In the genomic region with DNA sequence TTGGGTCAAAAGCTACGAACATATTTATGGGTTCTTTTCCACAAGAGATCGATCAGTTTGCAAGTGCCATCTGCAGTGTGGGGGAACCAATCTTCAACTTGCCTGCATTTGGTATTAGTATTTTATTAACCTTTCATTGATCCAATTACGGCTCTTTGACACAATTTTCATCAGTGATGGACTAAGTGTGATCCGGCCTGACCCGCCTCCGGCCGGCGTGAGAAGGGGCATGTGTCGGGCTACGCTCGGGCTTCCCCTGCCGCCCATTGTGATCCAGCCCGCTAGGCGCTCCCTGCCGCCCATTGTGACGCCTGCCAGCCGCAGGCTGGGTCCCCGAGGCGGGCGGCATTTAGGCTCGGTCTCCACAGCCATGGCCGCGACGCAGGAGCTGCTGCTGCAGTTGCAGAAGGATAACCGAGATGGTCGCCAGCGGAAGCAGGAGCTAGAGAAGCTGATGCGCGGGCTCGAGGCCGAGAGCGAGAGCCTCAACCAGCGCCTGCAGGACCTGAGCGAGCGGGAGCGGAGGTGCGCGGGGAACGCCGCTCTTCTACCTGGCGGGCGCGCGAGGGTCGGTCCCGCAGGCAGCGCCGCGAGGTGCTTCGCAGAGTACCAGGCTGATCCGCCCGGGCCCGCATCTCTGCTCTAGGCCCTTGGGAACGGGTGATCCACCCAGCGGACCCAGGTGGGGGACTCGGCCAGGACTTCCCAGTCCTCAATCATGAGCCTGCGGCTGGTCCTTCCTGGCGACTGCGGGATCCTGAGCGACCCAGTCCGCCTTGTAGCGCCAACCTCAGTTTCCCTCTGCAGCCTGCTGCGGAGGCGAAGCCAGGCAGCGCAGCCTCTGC, we compare ENCODE assay signal across 8 cellular contexts. TPM values are rescaled to one million over a fixed set of nuclear protein-coding genes. Genes with fewer than 3 reads are reported as not detected.
DNase-seq lines count a peak whose midpoint lies in the region; ATAC-seq and TF ChIP-seq lines count a peak whose summit lies in the region.
"Not testable (repeated sequence)": the region's sequence is repeated elsewhere in the genome, so short reads cannot be mapped to it uniquely, and the experiment has no call there.

Gene TMEM191B (plus strand): TSS at position 51 of the 845 bp plus-strand sequence. CDS start 179 bp downstream, at position 230.

- H3K36me3 ChIP-seq in kidney epithelial cell (ENCODE audit: control insufficient read depth, insufficient read depth, low read length): not testable (repeated sequence)

- H3K4me3 Mint-ChIP-seq in T-cell: peak within 1 kb of the TSS in 1 of 3 donors; percentile 78
- peak within 1 kb of the TSS; percentile 83 for H3K4me3 Mint-ChIP-seq in central memory CD8-positive, alpha-beta T cell
- H3K4me3 Mint-ChIP-seq in stimulated activated memory B cell treated with anti-CD40 and anti-IgM and Interleukin-4, amounts not matched to agents 10 μg/mL and 1 μg/mL and 100 μg/mL, for 72 hours: peak within 1 kb of the TSS; percentile 75

- not testable (repeated sequence) for H3K9me3 Mint-ChIP-seq in T-cell; central memory CD8-positive, alpha-beta T cell; stimulated activated memory B cell treated with anti-CD40 and anti-IgM and Interleukin-4, amounts not matched to agents 10 μg/mL and 1 μg/mL and 100 μg/mL, for 72 hours

- not testable (repeated sequence) for H3K36me3 Mint-ChIP-seq in T-cell; central memory CD8-positive, alpha-beta T cell (ENCODE audit: insufficient read depth); stimulated activated memory B cell treated with anti-CD40 and anti-IgM and Interleukin-4, amounts not matched to agents 10 μg/mL and 1 μg/mL and 100 μg/mL, for 72 hours

- not testable (repeated sequence) for H3K4me1 Mint-ChIP-seq in T-cell; central memory CD8-positive, alpha-beta T cell; stimulated activated memory B cell treated with anti-CD40 and anti-IgM and Interleukin-4, amounts not matched to agents 10 μg/mL and 1 μg/mL and 100 μg/mL, for 72 hours

- H3K27ac Mint-ChIP-seq in T-cell: not testable (repeated sequence)
- peak within 1 kb of the TSS; percentile 84 for H3K27ac Mint-ChIP-seq in central memory CD8-positive, alpha-beta T cell (ENCODE audit: low read depth)
- H3K27ac Mint-ChIP-seq in stimulated activated memory B cell treated with anti-CD40 and anti-IgM and Interleukin-4, amounts not matched to agents 10 μg/mL and 1 μg/mL and 100 μg/mL, for 72 hours: peak within 1 kb of the TSS; percentile 67

- CTCF ChIA-PET in T-cell (lab: Charles Lee): not testable (repeated sequence)

- POLR2A ChIA-PET in T-cell (lab: Charles Lee): not testable (repeated sequence)

- peak within 1 kb of the TSS; percentile 34 for H3K4me3 ChIP-seq in kidney epithelial cell (ENCODE audit: low read depth, low read length)

- ATAC-seq in GM18502 (IDR thresholded peaks at IDR 0.05; ENCODE audit: poor library complexity, unreplicated experiment) (peak; percentile 26), GM19467 (IDR thresholded peaks at IDR 0.05; ENCODE audit: unreplicated experiment) (peak; percentile 21), HG02623 (IDR thresholded peaks at IDR 0.05; ENCODE audit: unreplicated experiment) (peak; percentile 17), HG03342 (IDR thresholded peaks at IDR 0.05; ENCODE audit: unreplicated experiment) (peak; percentile 15), T-cell (replicated peaks in 1 of 4) (peak; percentile 11 to 36 (median 21))
- ATAC-seq in central memory CD8-positive, alpha-beta T cell (replicated peaks; ENCODE audit: extremely low read depth, poor library complexity, severe bottlenecking): peak; percentile 12
- peak; percentile 35 for ATAC-seq in stimulated activated memory B cell treated with anti-CD40 and anti-IgM and Interleukin-4, amounts not matched to agents 10 μg/mL and 1 μg/mL and 100 μg/mL, for 72 hours

- H3K27me3 ChIP-seq in kidney epithelial cell (ENCODE audit: control insufficient read depth, insufficient read depth, low read length): not testable (repeated sequence)

- not testable (repeated sequence) for TF ChIP-seq CTCF in kidney epithelial cell (IDR thresholded peaks at IDR 0.05; ENCODE audit: insufficient read depth, low read length, poor library complexity, severe bottlenecking)

- peak in 1 of 34 experiments; percentile 2 for DNase-seq in T-cell
- not testable (repeated sequence) for DNase-seq in central memory CD8-positive, alpha-beta T cell (ENCODE audit: low spot score in 2 of 2); kidney epithelial cell (ENCODE audit: low read depth)

- not testable (repeated sequence) for H3K27me3 Mint-ChIP-seq in T-cell; central memory CD8-positive, alpha-beta T cell; stimulated activated memory B cell treated with anti-CD40 and anti-IgM and Interleukin-4, amounts not matched to agents 10 μg/mL and 1 μg/mL and 100 μg/mL, for 72 hours

RNA-seq across cellular contexts. Expression of gene TMEM191B, which starts in this region (rescaled TPM):
- total RNA-seq in T-cell: 10 to 100 TPM in 2 of 5 donors, 1 to 10 TPM in 2, not detected in 1; 2.7 to 14.4 (median 10.7) TPM
- total RNA-seq in kidney epithelial cell: 1.0 and 3.0 TPM in 2 replicates
